In genomic region chr12:53626702-53627169, GRCh38 we compare ENCODE assay signal across 8 cellular contexts. TPM values are rescaled to one million over a fixed set of nuclear protein-coding genes. Genes with fewer than 3 reads are reported as not detected.
DNase-seq lines count a peak whose midpoint lies in the region; ATAC-seq and TF ChIP-seq lines count a peak whose summit lies in the region.

No MANE protein-coding gene starts in this region.

- H3K27me3 Mint-ChIP-seq in activated naive CD8-positive, alpha-beta T cell treated with anti-CD3 and anti-CD28 coated beads for 36 hours = no peaks in the 10 kb centered on the region

- DNase-seq in NCI-H146 (lab: John Stamatoyannopoulos, UW) (peak; percentile 23), NCI-H146 treated with DMSO at 0.1 percent for 48 hours (lab: John Stamatoyannopoulos, UW; ENCODE audit: unreplicated experiment) (no peak), lung (ENCODE audit: low spot score) (no peak), NCI-H187 (lab: John Stamatoyannopoulos, UW) (no peak), HPDE6-E6E7 (ENCODE audit: extremely low spot score) (no peak)
- DNase-seq in activated naive CD8-positive, alpha-beta T cell treated with anti-CD3 and anti-CD28 coated beads for 36 hours = no peak

- 20% methylated on average over 6 of the region's 6 CpGs for WGBS in lung, 2 donors

- H3K4me1 Mint-ChIP-seq in activated naive CD8-positive, alpha-beta T cell treated with anti-CD3 and anti-CD28 coated beads for 36 hours = peaks cover 34% of the 10 kb centered on the region

- peak overlapping the region; percentile 6 for H3K4me3 ChIP-seq in lung

- H3K9me3 ChIP-seq in lung (ENCODE audit: control insufficient read depth in 2 of 2, insufficient read depth in 1 of 2, low read length in 1 of 2) = no peaks in the 10 kb centered on the region

- TF ChIP-seq CTCF in lung (IDR thresholded peaks at IDR 0.05; ENCODE audit: control extremely low read depth, extremely low read depth) = no peak

- ATAC-seq in HG02981 (IDR thresholded peaks at IDR 0.05; ENCODE audit: unreplicated experiment) = peak; percentile 1
- no peak for ATAC-seq in lung (ENCODE audit: insufficient read depth, low FRiP score)
- ATAC-seq in GM21723 (IDR thresholded peaks at IDR 0.05; ENCODE audit: unreplicated experiment) = no peak

- H3K9me3 Mint-ChIP-seq in activated naive CD8-positive, alpha-beta T cell treated with anti-CD3 and anti-CD28 coated beads for 36 hours = no peaks in the 10 kb centered on the region

- peaks cover 5% of the 10 kb centered on the region for H3K36me3 Mint-ChIP-seq in activated naive CD8-positive, alpha-beta T cell treated with anti-CD3 and anti-CD28 coated beads for 36 hours

- H3K4me1 ChIP-seq in lung (ENCODE audit: control insufficient read depth in 2 of 2, insufficient read depth in 2 of 2, low read length in 2 of 2) = peaks cover 3 to 12% of the 10 kb centered on the region in 2 donors

- H3K36me3 ChIP-seq in lung (ENCODE audit: control insufficient read depth in 2 of 2, insufficient read depth in 2 of 2, low read length in 2 of 2) = no peaks in the 10 kb centered on the region

- H3K27me3 ChIP-seq in lung (ENCODE audit: control insufficient read depth, insufficient read depth) = no peaks in the 10 kb centered on the region

- H3K27ac ChIP-seq in lung (ENCODE audit: low read depth in 1 of 2, low read length in 1 of 2) = peak overlapping the region in 1 of 2 donors; percentile 85

- peak overlapping the region; percentile 93 for H3K27ac Mint-ChIP-seq in activated naive CD8-positive, alpha-beta T cell treated with anti-CD3 and anti-CD28 coated beads for 36 hours

- peak overlapping the region; percentile 96 for H3K4me3 Mint-ChIP-seq in activated naive CD8-positive, alpha-beta T cell treated with anti-CD3 and anti-CD28 coated beads for 36 hours

RNA-seq across cellular contexts. Expression of gene ATF7, which starts 0.6 kb away (rescaled TPM):
- 10 to 100 TPM; 22.8 to 23.6 TPM for total RNA-seq in activated naive CD8-positive, alpha-beta T cell treated with anti-CD3 and anti-CD28 coated beads for 36 hours
- 10 to 100 TPM; 40.4 to 43.3 TPM for total RNA-seq in lung
- polyA plus RNA-seq in lung = 10 to 100 TPM; 16.8 to 22.9 TPM

RNA-seq across cellular contexts. Expression of gene ATP5MC2, which starts 49.1 kb away (rescaled TPM):
- 100 to 1,000 TPM; 274 to 286 TPM for total RNA-seq in activated naive CD8-positive, alpha-beta T cell treated with anti-CD3 and anti-CD28 coated beads for 36 hours
- 100 to 1,000 TPM; 143 to 274 TPM for total RNA-seq in lung
- 100 to 1,000 TPM; 366 to 582 TPM for polyA plus RNA-seq in lung
